In genomic region chr14:35123388-35123703, GRCh38 we compare ENCODE assay signal across 9 cellular contexts. TPM values are rescaled to one million over a fixed set of nuclear protein-coding genes. Genes with fewer than 3 reads are reported as not detected.
DNase-seq lines count a peak whose midpoint lies in the region; ATAC-seq and TF ChIP-seq lines count a peak whose summit lies in the region.
"Had no signal": no experiment of that assay in that cellular context is flagged by ENCODE, and none has a peak within 500 bp of the region (broad histone marks: within the 10 kb centered on the region; RNA-seq: fewer than 3 reads in every experiment).

No MANE protein-coding gene starts in this region.

- DNase-seq in AG04449 (ENCODE audit: low read depth, low spot score), result no peak
- no peak for DNase-seq in IMR-90
- no peak for DNase-seq in mammary epithelial cell
- DNase-seq in middle frontal gyrus (ENCODE audit: extremely low spot score, low spot score), result no peak
- no peak for DNase-seq in cerebellar nuclear complex (lab: John Stamatoyannopoulos, UW)
- no peak for DNase-seq in stimulated activated CD4-positive, alpha-beta T cell treated with anti-CD3 and anti-CD28 coated beads, Interleukin-1b, Interleukin-23, amount 100 ng/mL, for 48 hours
- no peak for DNase-seq in NCI-H1436 (lab: John Stamatoyannopoulos, UW)
- DNase-seq: NCI-H187 treated with DMSO at 0.1 percent for 48 hours had no signal

- no peak for TF ChIP-seq POLR2A in IMR-90 (IDR thresholded peaks at IDR 0.05; ENCODE audit: low read depth, low read length)

- peak overlapping the region; percentile 90 to 99; a peak in 3 of 4 replicates for H4K8ac ChIP-seq in IMR-90 (ENCODE audit: low read depth in 2 of 2, low read length in 2 of 2)

- H3K9ac ChIP-seq in IMR-90 (ENCODE audit: low read depth, low read length) (peak overlapping the region; percentile 92), mammary epithelial cell (ENCODE audit: insufficient read depth, low read length) (peak overlapping the region; percentile 99), muscle layer of colon (ENCODE audit: low read length) (peak overlapping the region; percentile 80)

- peak overlapping the region; percentile 85 for H3K4me2 ChIP-seq in IMR-90 (ENCODE audit: low read depth, low read length)
- peak overlapping the region; percentile 88 for H3K4me2 ChIP-seq in mammary epithelial cell (ENCODE audit: insufficient read depth, low read depth, low read length)

- no peak for TF ChIP-seq RAD21 in IMR-90 (IDR thresholded peaks at IDR 0.05; ENCODE audit: low read length)

- H4K91ac ChIP-seq in IMR-90 (ENCODE audit: insufficient read depth, low read depth, low read length), result peak overlapping the region; percentile 97; the same call in 1 of the 2 replicates

- peak overlapping the region; percentile 92 for H3K27ac ChIP-seq in IMR-90 (ENCODE audit: insufficient read depth, low read length)
- peak overlapping the region; percentile 99 for H3K27ac ChIP-seq in mammary epithelial cell (ENCODE audit: insufficient read depth, low read depth, low read length)
- H3K27ac ChIP-seq in muscle layer of colon (ENCODE audit: low read depth, low read length), result no peak overlapping the region

- peaks cover 25 to 64% of the 10 kb centered on the region in 2 experiments for H3K79me1 ChIP-seq in IMR-90 (ENCODE audit: low read depth in 1 of 2, low read length in 2 of 2)

- 0 out of 2 replicates have a peak overlapping the region, but pooled peaks have one; percentile 97 for H3K4ac ChIP-seq in IMR-90 (ENCODE audit: low read depth, low read length)

- TF ChIP-seq CTCF in AG04449 (IDR thresholded peaks at IDR 0.05; ENCODE audit: insufficient read depth, low read length, missing control alignments), result no peak
- TF ChIP-seq CTCF in IMR-90 (conservative IDR thresholded peaks at IDR 0.05; ENCODE audit: low read depth, low read length), result no peak
- no peak for TF ChIP-seq CTCF in mammary epithelial cell (conservative IDR thresholded peaks at IDR 0.05 in 1 of 2, IDR thresholded peaks at IDR 0.05 in 1 of 2; ENCODE audit: extremely low read depth in 1 of 2, insufficient read depth in 1 of 2, low read depth in 1 of 2, low read length in 2 of 2)

- H3K79me2 ChIP-seq in mammary epithelial cell (ENCODE audit: insufficient read depth, low read length), result peaks cover 49% of the 10 kb centered on the region

- no peaks in the 10 kb centered on the region for H3K9me3 ChIP-seq in IMR-90 (ENCODE audit: control insufficient read depth, insufficient read depth, low read length)
- no peaks in the 10 kb centered on the region for H3K9me3 ChIP-seq in mammary epithelial cell (replicated peaks; ENCODE audit: insufficient read depth, low read length)
- no peaks in the 10 kb centered on the region for H3K9me3 ChIP-seq in muscle layer of colon (ENCODE audit: low read length)

- peak overlapping the region; percentile 100; the same call in 1 of the 2 replicates for H3K56ac ChIP-seq in IMR-90 (ENCODE audit: extremely low read depth, insufficient read depth, low read length)

- no peak overlapping the region for H2AK5ac ChIP-seq in IMR-90 (ENCODE audit: low read depth, low read length)

- no peak overlapping the region for H2BK120ac ChIP-seq in IMR-90 (ENCODE audit: low read depth, low read length)

- no peaks in the 10 kb centered on the region for H3K27me3 ChIP-seq in IMR-90 (ENCODE audit: control insufficient read depth, insufficient read depth, low read length)
- H3K27me3 ChIP-seq in mammary epithelial cell (ENCODE audit: insufficient read depth, low read length), result no peaks in the 10 kb centered on the region
- H3K27me3 ChIP-seq in muscle layer of colon (ENCODE audit: control insufficient read depth in 1 of 2, insufficient read depth in 2 of 2, low read length in 2 of 2), result no peaks in the 10 kb centered on the region

- in situ Hi-C loops in IMR-90 (cut with MboI; ENCODE audit: low sequenced_read_pairs) (no loop called here), mammary epithelial cell (cut with MboI; ENCODE audit: low sequenced_read_pairs in 2 of 2) (loop anchor here in 1 of 2 donors (10.0 kb wide), 1 partner anchor 291 kb away; no protein-coding TSS in a partner anchor)

- peak overlapping the region; percentile 93 for H2BK5ac ChIP-seq in IMR-90 (ENCODE audit: low read depth, low read length, poor library complexity, severe bottlenecking)

- H2AFZ ChIP-seq in IMR-90 (replicated peaks; ENCODE audit: low read length, poor library complexity) (peak overlapping the region; percentile 100), mammary epithelial cell (ENCODE audit: low read depth, low read length) (peak overlapping the region; percentile 88)

- no peaks in the 10 kb centered on the region for H4K20me1 ChIP-seq in IMR-90 (ENCODE audit: insufficient read depth, low read length)
- H4K20me1 ChIP-seq in mammary epithelial cell (ENCODE audit: insufficient read depth, low read length), result no peaks in the 10 kb centered on the region

- H3K4me1 ChIP-seq in IMR-90 (ENCODE audit: control insufficient read depth, insufficient read depth, low read length) (peaks cover 5% of the 10 kb centered on the region), mammary epithelial cell (ENCODE audit: insufficient read depth, low read length) (peaks cover 11% of the 10 kb centered on the region), muscle layer of colon (ENCODE audit: insufficient read depth, low read length) (peaks cover 22% of the 10 kb centered on the region)

- H3K4me3 ChIP-seq in AG04449 (ENCODE audit: low read depth, low read length), result peak overlapping the region; percentile 97
- H3K4me3 ChIP-seq in IMR-90 (ENCODE audit: insufficient read depth, low read depth, low read length), result peak overlapping the region; percentile 82
- peak overlapping the region; percentile 54 to 67 (median 61) for H3K4me3 ChIP-seq in mammary epithelial cell (replicated peaks in 1 of 3; ENCODE audit: insufficient read depth in 1 of 3, low read depth in 2 of 3, low read length in 3 of 3)
- peak overlapping the region in 1 of 2 donors; percentile 87 for H3K4me3 ChIP-seq in muscle layer of colon (ENCODE audit: low read depth in 1 of 2, low read length in 2 of 2)

- peak overlapping the region; percentile 85; the same call in 1 of the 2 replicates for H4K5ac ChIP-seq in IMR-90 (ENCODE audit: low read depth, low read length)

- peaks cover 6% of the 10 kb centered on the region for H3K36me3 ChIP-seq in IMR-90 (ENCODE audit: control insufficient read depth, insufficient read depth, low read length)
- no peaks in the 10 kb centered on the region for H3K36me3 ChIP-seq in mammary epithelial cell (ENCODE audit: insufficient read depth, low read length)
- no peaks in the 10 kb centered on the region for H3K36me3 ChIP-seq in muscle layer of colon (ENCODE audit: insufficient read depth, low read length)

- H3K18ac ChIP-seq in IMR-90 (ENCODE audit: low read depth, low read length), result no peak overlapping the region

- CTCF ChIA-PET in AG04449 (lab: Yijun Ruan, JAX) (interaction anchor here (1.0 to 4.3 kb wide), 4 partner anchors 16 to 298 kb away, joined by 3 to 30 read pairs (median 5); no protein-coding TSS in a partner anchor), IMR-90 (lab: Yijun Ruan, JAX) (interaction anchor here (0.6 kb wide), 1 partner anchor 541 kb away, joined by 3 read pairs; no protein-coding TSS in a partner anchor), mammary epithelial cell (lab: Charles Lee; ENCODE audit: low non-redundant PET) (no interaction called here)

- no peak overlapping the region for H2BK20ac ChIP-seq in IMR-90 (ENCODE audit: low read depth, low read length)

- whole genome bisulfite sequencing in IMR-90 (ENCODE audit: extremely low coverage in 2 of 2, insufficient read length in 1 of 2), 2 experiments, result no CpG with 5 or more reads among the region's 3 CpGs
- 0% methylated on average over 3 of the region's 3 CpGs for WGBS in mammary epithelial cell (ENCODE audit: low coverage, missing lambda C conversion rate)

- H3K14ac ChIP-seq in IMR-90 (replicated peaks; ENCODE audit: low read depth, low read length), result no peak overlapping the region; the same call in 1 of the 2 replicates

- BruUV-seq in IMR-90 (replicated peaks; lab: Mats Ljungman, UMichigan) (no TSS peak), mammary epithelial cell (replicated peaks; lab: Mats Ljungman, UMichigan) (no TSS peak)

- dilution Hi-C loops in IMR-90 (cut with HindIII; ENCODE audit: low sequenced_read_pairs, unreplicated experiment), result no loop called here
- dilution Hi-C loops in mammary epithelial cell (cut with HindIII; ENCODE audit: low sequenced_read_pairs), result loop anchor here (5.0 kb wide), 1 partner anchor 76 kb away; the partner anchor contains the start of gene FAM177A1

- 0 out of 2 replicates have a peak, but pooled peaks cover 3% of the 10 kb centered on the region for H3K9me1 ChIP-seq in IMR-90 (ENCODE audit: insufficient read depth, low read length)

- POLR2A ChIA-PET in AG04449 (lab: Yijun Ruan, JAX) (interaction anchor here (0.8 kb wide), 1 partner anchor 9 kb away, joined by 3 read pairs; no protein-coding TSS in a partner anchor), IMR-90 (lab: Charles Lee; ENCODE audit: unreplicated experiment) (interaction anchor here (0.9 kb wide), 1 partner anchor 169 kb away, joined by 3 read pairs; the partner anchor contains the start of gene PSMA6)

- no peak overlapping the region for H2AK9ac ChIP-seq in IMR-90 (replicated peaks; ENCODE audit: low read depth, low read length, poor library complexity)

- H2BK15ac ChIP-seq in IMR-90 (ENCODE audit: low read depth, low read length), result no peak overlapping the region; the same call in 2 of the 3 replicates

- intact Hi-C loops in IMR-90 (cut with micrococcal nuclease) (no loop called here), mammary epithelial cell (cut with micrococcal nuclease) (loop anchor here (2.0 to 10.0 kb wide), 3 partner anchors 34 to 249 kb away; partner anchors contain the start of genes BAZ1A and PSMA6)

- peak overlapping the region; percentile 99; the same call in 1 of the 2 replicates for H3K23ac ChIP-seq in IMR-90 (ENCODE audit: low read depth, low read length)

- no peak for ATAC-seq in IMR-90 (ENCODE audit: low read depth)

TF ChIP-seq in IMR-90, 13 proteins besides CTCF, POLR2A, EP300 and RAD21:
- TF ChIP-seq RCOR1 (IDR thresholded peaks at IDR 0.05; ENCODE audit: insufficient replicate concordance, low read length), result no peak
- TF ChIP-seq FOS (IDR thresholded peaks at IDR 0.05; ENCODE audit: low read depth, low read length), result no peak
- no peak for TF ChIP-seq MAFK (IDR thresholded peaks at IDR 0.05; ENCODE audit: low read depth, low read length)
- TF ChIP-seq CHD1 (IDR thresholded peaks at IDR 0.05; ENCODE audit: low read depth, low read length), result no peak

RNA-seq across cellular contexts. Expression of gene PRORP, which starts 1.0 kb away (rescaled TPM):
- total RNA-seq in IMR-90 (2012; rRNA removed) (41.1 and 50.5 TPM in 2 replicates), mammary epithelial cell (10 to 100 TPM; 33.5 to 53.2 TPM)
- polyA plus RNA-seq in IMR-90 (2012; rRNA removed) (18.0 and 19.2 TPM in 2 replicates), mammary epithelial cell (45.1 TPM)
- polyA plus RNA-seq in IMR-90 (2012; cell fraction: cytosol; rRNA removed), result 7.0 and 14.9 TPM in 2 replicates
- polyA plus RNA-seq in IMR-90 (2012; cell fraction: nucleus; rRNA removed; ENCODE audit: low replicate concordance), result 12.4 and 42.4 TPM in 2 replicates
- polyA minus RNA-seq in mammary epithelial cell, result 48.5 TPM

RNA-seq across cellular contexts. Expression of gene PPP2R3C, which starts 1.6 kb away (rescaled TPM):
- total RNA-seq in IMR-90 (2012; rRNA removed), result 17.0 and 31.1 TPM in 2 replicates
- polyA plus RNA-seq in IMR-90 (2012; rRNA removed), result 13.0 and 15.9 TPM in 2 replicates
- polyA plus RNA-seq in IMR-90 (2012; cell fraction: cytosol; rRNA removed), result 2.2 and 3.3 TPM in 2 replicates
- polyA plus RNA-seq in IMR-90 (2012; cell fraction: nucleus; rRNA removed; ENCODE audit: low replicate concordance), result 1.8 and 10.6 TPM in 2 replicates
- 10 to 100 TPM; 12.2 to 18.7 TPM for total RNA-seq in mammary epithelial cell
- 8.0 TPM for polyA plus RNA-seq in mammary epithelial cell
- 10.6 TPM for polyA minus RNA-seq in mammary epithelial cell
